ENCODE assay signal across 16 cellular contexts in the genomic region with DNA sequence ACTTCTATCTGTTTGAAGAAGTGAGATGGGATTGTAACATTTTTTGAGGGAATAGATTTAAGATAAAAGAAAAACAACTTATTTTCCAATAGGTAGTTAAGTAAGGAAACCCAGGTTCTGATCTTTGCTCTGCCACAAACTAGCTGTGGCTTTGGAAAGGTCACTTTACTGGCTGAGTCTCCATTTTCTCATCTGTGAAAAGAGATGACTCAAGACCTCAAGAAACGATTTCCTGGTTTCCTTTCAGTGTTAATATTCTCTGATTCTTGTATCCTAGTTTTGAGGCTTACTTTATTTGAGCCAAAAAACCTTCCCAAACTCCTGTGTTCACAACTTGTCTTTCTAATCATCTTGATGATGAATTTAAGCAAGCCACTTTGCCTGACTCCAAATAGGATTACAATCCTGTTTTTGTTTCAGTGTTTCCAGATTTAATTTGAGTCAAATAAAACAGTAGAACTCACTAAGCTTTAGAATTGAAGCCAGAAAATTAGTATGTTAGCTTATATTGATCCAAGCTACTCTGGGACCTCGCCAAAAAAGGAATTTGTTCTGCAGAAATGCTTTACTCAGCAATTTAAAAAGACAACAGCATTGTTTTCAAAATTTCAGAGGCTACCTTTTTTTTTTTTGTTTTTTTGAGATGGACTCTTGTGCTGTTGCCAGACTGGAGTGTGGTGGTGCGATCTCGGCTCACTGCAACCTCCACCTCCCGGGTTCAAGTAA. TPM values are rescaled to one million over a fixed set of nuclear protein-coding genes. Genes with fewer than 3 reads are reported as not detected.
DNase-seq lines count a peak whose midpoint lies in the region; ATAC-seq and TF ChIP-seq lines count a peak whose summit lies in the region.
"Had no signal": no experiment of that assay in that cellular context is flagged by ENCODE, and none has a peak within 500 bp of the region (broad histone marks: within the 10 kb centered on the region; RNA-seq: fewer than 3 reads in every experiment).

No MANE protein-coding gene starts in this region.

- H3K4me3 ChIP-seq in breast epithelium = no peak overlapping the region
- no peak overlapping the region for H3K4me3 ChIP-seq in astrocyte of the spinal cord (ENCODE audit: low read depth, low read length)
- no peak overlapping the region for H3K4me3 ChIP-seq in Karpas-422 (ENCODE audit: low read length)
- H3K4me3 ChIP-seq: spleen had no signal

- H4K20me1 ChIP-seq in Karpas-422 (ENCODE audit: insufficient read depth, low read depth, low read length) = no peaks in the 10 kb centered on the region

- CTCF ChIA-PET in MCF 10A (lab: Yijun Ruan, JAX) = interaction anchor here (0.6 to 1.7 kb wide), 4 partner anchors 51 to 135 kb away, joined by 3 to 4 read pairs (median 3); no protein-coding TSS in a partner anchor

- H3K4me2 ChIP-seq in Karpas-422 (ENCODE audit: low read depth, low read length, poor library complexity, severe bottlenecking) = no peak overlapping the region

- no peaks in the 10 kb centered on the region for H3K36me3 ChIP-seq in breast epithelium
- no peaks in the 10 kb centered on the region for H3K36me3 ChIP-seq in Karpas-422 (ENCODE audit: insufficient read depth, low read length)
- H3K36me3 ChIP-seq: spleen had no signal

- peak overlapping the region in 1 of 2 donors; percentile 6 for H3K27ac ChIP-seq in breast epithelium
- H3K27ac ChIP-seq in Karpas-422 (ENCODE audit: low read length) = no peak overlapping the region
- H3K27ac ChIP-seq: spleen had no signal

- DNase-seq in MCF 10A (ENCODE audit: unreplicated experiment) = no peak
- DNase-seq in breast epithelium (ENCODE audit: low spot score in 2 of 2) = no peak
- DNase-seq in astrocyte of the spinal cord (ENCODE audit: low read depth, low spot score) = peak; percentile 92
- DNase-seq in kidney tubule cell (ENCODE audit: low spot score) = peak; percentile 68
- no peak for DNase-seq in activated CD8-positive, alpha-beta memory T cell treated with anti-CD3 and anti-CD28 coated beads, Interleukin-2, amount 50 U/mL, for 4 hours
- DNase-seq in GM20000 (ENCODE audit: low spot score) = no peak
- no peak for DNase-seq in Karpas-422
- DNase-seq: activated CD4-positive, alpha-beta T cell treated with anti-CD3 and anti-CD28 coated beads for 4 hours; activated effector memory CD4-positive, alpha-beta T cell treated with Interleukin-2 at 50 U/mL for 16 hours; DMS153; erythroblast; naive thymus-derived CD4-positive, alpha-beta T cell; NCI-H2029 treated with DMSO at 0.1 percent for 48 hours; spleen had no signal

- no peak for ATAC-seq in activated CD4-positive, CD25-positive, alpha-beta regulatory T cell treated with anti-CD3 and anti-CD28 coated beads, Interleukin-2, amount 50 U/mL, for 24 hours
- ATAC-seq: naive thymus-derived CD4-positive, alpha-beta T cell had no signal

- H3K36me3 Mint-ChIP-seq in MCF 10A (ENCODE audit: insufficient read depth, unreplicated experiment) = no peaks in the 10 kb centered on the region
- H3K36me3 Mint-ChIP-seq: naive thymus-derived CD4-positive, alpha-beta T cell had no signal

- BruUV-seq in MCF 10A (replicated peaks; lab: Mats Ljungman, UMichigan) = no TSS peak

- no peaks in the 10 kb centered on the region for H3K9me2 ChIP-seq in Karpas-422 (replicated peaks; ENCODE audit: insufficient read depth, low read length)

- H3K9me3 ChIP-seq in breast epithelium = no peaks in the 10 kb centered on the region
- no peaks in the 10 kb centered on the region for H3K9me3 ChIP-seq in Karpas-422 (ENCODE audit: low read length)
- H3K9me3 ChIP-seq: spleen had no signal

- H3K27ac Mint-ChIP-seq in MCF 10A (ENCODE audit: low read depth, unreplicated experiment) = peak overlapping the region; percentile 42
- H3K27ac Mint-ChIP-seq: naive thymus-derived CD4-positive, alpha-beta T cell; type B pancreatic cell had no signal

- H2AFZ ChIP-seq in Karpas-422 (ENCODE audit: low read length) = no peak overlapping the region

- no peak overlapping the region for H3K4me3 Mint-ChIP-seq in MCF 10A (ENCODE audit: unreplicated experiment)
- H3K4me3 Mint-ChIP-seq: naive thymus-derived CD4-positive, alpha-beta T cell; type B pancreatic cell had no signal

- TF ChIP-seq CTCF in MCF 10A (IDR thresholded peaks at IDR 0.05; ENCODE audit: unreplicated experiment) (no peak), breast epithelium (IDR thresholded peaks at IDR 0.05) (no peak), astrocyte of the spinal cord (IDR thresholded peaks at IDR 0.05; ENCODE audit: low read depth, low read length) (no peak), GM20000 (IDR thresholded peaks at IDR 0.05; ENCODE audit: extremely low read depth, missing control alignments) (no peak)

- H3K79me2 ChIP-seq in Karpas-422 (ENCODE audit: low read length) = no peaks in the 10 kb centered on the region

- H3K9ac ChIP-seq in Karpas-422 (ENCODE audit: low read length) = no peak overlapping the region

- TF ChIP-seq POLR2A in breast epithelium (IDR thresholded peaks at IDR 0.05) = no peak

- H3K9me3 Mint-ChIP-seq in MCF 10A (ENCODE audit: unreplicated experiment) = no peaks in the 10 kb centered on the region

- H3K4me1 ChIP-seq in breast epithelium (no peaks in the 10 kb centered on the region), Karpas-422 (ENCODE audit: low read length) (no peaks in the 10 kb centered on the region)
- H3K4me1 ChIP-seq: spleen had no signal

- H3K4me1 Mint-ChIP-seq in MCF 10A (ENCODE audit: insufficient read depth, unreplicated experiment) = peaks cover 5% of the 10 kb centered on the region

- intact Hi-C loops in MCF 10A (cut with micrococcal nuclease) (no loop called here), breast epithelium (cut with DNase I; ENCODE audit: low total_unique reads) (no loop called here)

- no peaks in the 10 kb centered on the region for H3K27me3 Mint-ChIP-seq in MCF 10A (ENCODE audit: insufficient read depth, unreplicated experiment)
- H3K27me3 Mint-ChIP-seq: type B pancreatic cell had no signal

- H3K27me3 ChIP-seq in breast epithelium (no peaks in the 10 kb centered on the region), Karpas-422 (ENCODE audit: low read length) (no peaks in the 10 kb centered on the region)
- H3K27me3 ChIP-seq: spleen had no signal

- POLR2A ChIA-PET in MCF 10A (lab: Yijun Ruan, JAX) = no interaction called here

- in situ Hi-C loops in astrocyte of the spinal cord (cut with HindIII; ENCODE audit: low sequenced_read_pairs) = no loop called here

RNA-seq across cellular contexts. Expression of gene ENPP1, which starts 51.1 kb away (rescaled TPM):
- total RNA-seq in MCF 10A (2022) (1.4 and 2.8 TPM in 2 replicates), breast epithelium (10 to 100 TPM; 51.2 to 53.8 (median 51.5) TPM)
- total RNA-seq in Karpas-422 (2014; rRNA removed; shearing (Covaris generic); ENCODE audit: low replicate concordance) = 1.1 TPM in 1 of 2 replicates, not detected in the other

Comparison
In these comparisons a context has a peak if more than half of its experiments do, and no peak if none do; other contexts are left out.
1. RNA of gene ENPP1, which starts 51.1 kb away (total RNA-seq): 51.2 to 53.8 TPM in breast epithelium; 1.4 to 2.8 TPM in MCF 10A and 1.1 TPM in Karpas-422; every median in the first group is over 10 times any median in the second.
2. DNase-seq: peak in astrocyte of the spinal cord (single experiment) and kidney tubule cell (single experiment); none in MCF 10A (single experiment), breast epithelium (0 of 2), activated CD8-positive, alpha-beta memory T cell treated with anti-CD3 and anti-CD28 coated beads, Interleukin-2, amount 50 U/mL, for 4 hours (single experiment), GM20000 (single experiment) and Karpas-422 (single experiment).